ENCODE assay signal across 8 cellular contexts in the genomic region with DNA sequence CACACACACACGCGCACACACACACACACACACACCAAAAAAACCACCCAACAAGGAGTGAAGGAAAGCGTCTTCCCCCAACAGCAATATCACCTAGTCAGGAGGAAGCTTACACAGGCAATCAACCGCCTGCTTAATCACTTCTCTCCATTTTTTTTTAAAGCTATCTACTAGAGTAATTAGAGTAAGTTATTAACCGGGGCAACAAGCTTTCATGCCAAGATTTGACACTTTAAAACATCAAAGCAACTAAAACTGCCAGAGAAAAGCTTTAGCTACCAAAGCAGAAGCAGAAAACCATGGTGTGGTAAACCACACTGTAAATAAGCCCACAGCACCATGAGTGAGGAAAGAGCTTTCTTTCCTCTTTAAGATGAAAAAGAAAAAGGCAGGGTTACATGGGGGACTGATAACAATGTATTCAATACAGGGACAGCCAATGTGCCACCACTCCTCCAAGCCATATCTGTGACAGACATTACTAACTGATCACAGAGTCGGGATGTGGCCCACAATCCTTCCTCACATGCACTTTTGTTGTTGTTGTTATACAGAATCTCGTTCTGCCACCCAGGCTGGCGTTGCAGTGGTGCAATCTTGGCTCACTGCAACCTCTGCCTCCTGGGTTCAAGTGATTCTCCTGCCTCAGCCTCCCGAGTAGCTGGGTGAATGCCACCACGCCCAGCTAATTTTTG.
DNase-seq lines count a peak whose midpoint lies in the region; ATAC-seq and TF ChIP-seq lines count a peak whose summit lies in the region.

No MANE protein-coding gene starts in this region.

- H3K9me2 ChIP-seq in OCI-LY1 (ENCODE audit: low read depth, low read length), result no peaks in the 10 kb centered on the region

- H3K4me1 ChIP-seq in OCI-LY1 (ENCODE audit: insufficient read depth, low read length, severe bottlenecking), result peaks cover 50% of the 10 kb centered on the region
- H3K4me1 ChIP-seq in thoracic aorta (ENCODE audit: control insufficient read depth in 1 of 2, low read depth in 2 of 2), result peaks cover 0 to 14% of the 10 kb centered on the region in 2 donors

- H3K9me3 ChIP-seq in OCI-LY1 (ENCODE audit: low read length) (no peaks in the 10 kb centered on the region), thoracic aorta (no peaks in the 10 kb centered on the region)

- peaks cover 44% of the 10 kb centered on the region for H3K4me1 Mint-ChIP-seq in activated CD8-positive, alpha-beta memory T cell treated with anti-CD3 and anti-CD28 coated beads, Interleukin-2, amount 10 ng/mL, durations not matched to agents 7 days and 5 days

- H3K27me3 ChIP-seq in OCI-LY1 (ENCODE audit: insufficient read depth, low read length) (no peaks in the 10 kb centered on the region), thoracic aorta (replicated peaks; ENCODE audit: insufficient read depth) (no peaks in the 10 kb centered on the region)

- no peaks in the 10 kb centered on the region for H3K36me3 ChIP-seq in OCI-LY1 (ENCODE audit: insufficient read depth, low read length)
- no peaks in the 10 kb centered on the region for H3K36me3 ChIP-seq in thoracic aorta

- H3K27me3 Mint-ChIP-seq in activated CD8-positive, alpha-beta memory T cell treated with anti-CD3 and anti-CD28 coated beads, Interleukin-2, amount 10 ng/mL, durations not matched to agents 7 days and 5 days, result peaks cover 78% of the 10 kb centered on the region

- peak overlapping the region; percentile 65; the same call in 1 of the 2 replicates for H2AFZ ChIP-seq in OCI-LY1 (ENCODE audit: low read length)

- H3K36me3 Mint-ChIP-seq in activated CD8-positive, alpha-beta memory T cell treated with anti-CD3 and anti-CD28 coated beads, Interleukin-2, amount 10 ng/mL, durations not matched to agents 7 days and 5 days, result no peaks in the 10 kb centered on the region

- TF ChIP-seq POLR2A in erythroblast (IDR thresholded peaks at IDR 0.05; ENCODE audit: low read length), result no peak

- ATAC-seq in activated CD8-positive, alpha-beta memory T cell treated with anti-CD3 and anti-CD28 coated beads, Interleukin-2, amount 10 ng/mL, durations not matched to agents 7 days and 5 days, result peak; percentile 68
- ATAC-seq in thoracic aorta (ENCODE audit: insufficient number of reproducible peaks, low FRiP score, low read depth), result no peak
- ATAC-seq in esophagus mucosa, result no peak

- 0 out of 2 replicates have a peak, but pooled peaks cover 4% of the 10 kb centered on the region for H3F3A ChIP-seq in OCI-LY1 (ENCODE audit: insufficient read depth, low read length)

- DNase-seq in activated CD8-positive, alpha-beta memory T cell treated with anti-CD3 and anti-CD28 coated beads, Interleukin-2, amount 10 ng/mL, durations not matched to agents 7 days and 5 days, result peak; percentile 74
- no peak for DNase-seq in activated CD8-positive, alpha-beta memory T cell treated with anti-CD3 and anti-CD28 coated beads, Interleukin-2, amount 50 U/mL, for 4 hours
- peak; percentile 11 to 56 for DNase-seq in erythroblast (lab: John Stamatoyannopoulos, UW)
- no peak for DNase-seq in thoracic aorta (ENCODE audit: low spot score)
- DNase-seq in posterior vena cava (ENCODE audit: low spot score), result no peak
- no peak for DNase-seq in NCI-H2227 treated with DMSO at 0.1 percent for 48 hours (lab: John Stamatoyannopoulos, UW)

- peak overlapping the region; percentile 26 for H3K27ac Mint-ChIP-seq in activated CD8-positive, alpha-beta memory T cell treated with anti-CD3 and anti-CD28 coated beads, Interleukin-2, amount 10 ng/mL, durations not matched to agents 7 days and 5 days

- no peak for TF ChIP-seq CTCF in OCI-LY1 (IDR thresholded peaks at IDR 0.05; ENCODE audit: low read length)
- TF ChIP-seq CTCF in thoracic aorta (IDR thresholded peaks at IDR 0.05), result no peak

- CTCF ChIA-PET in activated CD8-positive, alpha-beta memory T cell treated with anti-CD3 and anti-CD28 coated beads, Interleukin-2, amount 10 ng/mL, durations not matched to agents 7 days and 5 days (lab: Charles Lee), result interaction anchor here (1.0 to 1.4 kb wide), 2 partner anchors 9 to 403 kb away, joined by 3 read pairs; no protein-coding TSS in a partner anchor

- peak overlapping the region; percentile 67 for H3K4me3 Mint-ChIP-seq in activated CD8-positive, alpha-beta memory T cell treated with anti-CD3 and anti-CD28 coated beads, Interleukin-2, amount 10 ng/mL, durations not matched to agents 7 days and 5 days

- no peaks in the 10 kb centered on the region for H3K79me2 ChIP-seq in OCI-LY1 (ENCODE audit: insufficient read depth, low read length)

- H3K9me3 Mint-ChIP-seq in activated CD8-positive, alpha-beta memory T cell treated with anti-CD3 and anti-CD28 coated beads, Interleukin-2, amount 10 ng/mL, durations not matched to agents 7 days and 5 days (ENCODE audit: low read depth), result no peaks in the 10 kb centered on the region

- H3K27ac ChIP-seq in OCI-LY1 (ENCODE audit: low read depth, low read length, poor library complexity, severe bottlenecking) (peak overlapping the region; percentile 86), thoracic aorta (no peak overlapping the region)

- H3K4me3 ChIP-seq in OCI-LY1 (ENCODE audit: low read depth, low read length, poor library complexity, severe bottlenecking) (peak overlapping the region; percentile 50), thoracic aorta (peak overlapping the region; percentile 10)

- H4K20me1 ChIP-seq in OCI-LY1 (ENCODE audit: insufficient read depth, low read length), result no peaks in the 10 kb centered on the region

- peak overlapping the region; percentile 53 for H3K9ac ChIP-seq in OCI-LY1 (ENCODE audit: low read length)

- peak overlapping the region; percentile 74 for H3K4me2 ChIP-seq in OCI-LY1 (ENCODE audit: low read length)

- intact Hi-C loops in posterior vena cava (cut with DNase I), result no loop called here

Comparison
In these comparisons a context has a peak if more than half of its experiments do, and no peak if none do; other contexts are left out.
1. DNase-seq: peak in activated CD8-positive, alpha-beta memory T cell treated with anti-CD3 and anti-CD28 coated beads, Interleukin-2, amount 10 ng/mL, durations not matched to agents 7 days and 5 days (single experiment) and erythroblast (2 of 2); none in activated CD8-positive, alpha-beta memory T cell treated with anti-CD3 and anti-CD28 coated beads, Interleukin-2, amount 50 U/mL, for 4 hours (single experiment), thoracic aorta (single experiment), posterior vena cava (single experiment) and NCI-H2227 treated with DMSO at 0.1 percent for 48 hours (single experiment).